ENCODE assay signal across 16 cellular contexts in the genomic region with DNA sequence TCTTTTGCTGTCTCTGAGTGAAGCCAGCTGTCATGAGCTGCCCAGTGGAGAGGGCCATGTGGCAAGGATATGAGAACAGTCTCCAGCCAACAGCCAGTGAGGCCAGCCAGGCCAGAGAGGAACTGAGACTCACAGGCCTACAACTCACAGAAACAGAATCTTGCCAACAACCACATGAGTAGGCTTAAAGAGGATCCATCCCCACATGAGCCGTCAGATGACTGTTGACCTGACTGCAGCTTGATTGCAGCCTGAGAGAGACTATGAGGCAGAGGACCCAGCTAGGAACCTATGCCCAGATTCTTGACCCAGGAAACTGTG.
DNase-seq lines count a peak whose midpoint lies in the region; ATAC-seq, FAIRE-seq and TF ChIP-seq lines count a peak whose summit lies in the region.
"Had no signal": no experiment of that assay in that cellular context is flagged by ENCODE, and none has a peak within 500 bp of the region (broad histone marks: within the 10 kb centered on the region; RNA-seq: fewer than 3 reads in every experiment).

No MANE protein-coding gene starts in this region.

- H4K20me1 ChIP-seq in OCI-LY7 (ENCODE audit: insufficient read depth, low read length) = no peaks in the 10 kb centered on the region

- intact Hi-C loops in OCI-LY7 (cut with micrococcal nuclease; ENCODE audit: unreplicated experiment) (loop anchor here (2.0 to 5.0 kb wide), 2 partner anchors 25 to 133 kb away; a partner anchor contains a TSS), Right ventricle myocardium inferior (cut with DNase I) (no loop called here)
- intact Hi-C loops in naive thymus-derived CD4-positive, alpha-beta T cell (cut with micrococcal nuclease) = no loop called here

- H3K9me3 Mint-ChIP-seq in naive thymus-derived CD4-positive, alpha-beta T cell = no peaks in the 10 kb centered on the region

- no peak for FAIRE-seq in GM12891 (lab: Jason Lieb, UNC)

- no peak overlapping the region for H2AFZ ChIP-seq in OCI-LY7 (ENCODE audit: low read length)

- H3K4me3 Mint-ChIP-seq in naive thymus-derived CD4-positive, alpha-beta T cell = no peak overlapping the region

- peak; percentile 76 for ATAC-seq in Right ventricle myocardium inferior
- peak; percentile 70 for ATAC-seq in naive thymus-derived CD4-positive, alpha-beta T cell
- no peak for ATAC-seq in GM21717 (IDR thresholded peaks at IDR 0.05; ENCODE audit: unreplicated experiment)
- no peak for ATAC-seq in HG02610 (IDR thresholded peaks at IDR 0.05; ENCODE audit: unreplicated experiment)
- ATAC-seq: gastrocnemius medialis had no signal

- POLR2A ChIA-PET in OCI-LY7 (lab: Charles Lee) = interaction anchor here (1.2 to 3.3 kb wide), 2 partner anchors 9 to 16 kb away, joined by 3 to 7 read pairs; no protein-coding TSS in a partner anchor
- POLR2A ChIA-PET in naive thymus-derived CD4-positive, alpha-beta T cell (lab: Charles Lee) = interaction anchor here (0.8 kb wide), 1 partner anchor 25 kb away, joined by 3 read pairs; no protein-coding TSS in a partner anchor

- no peak overlapping the region for H3K27ac Mint-ChIP-seq in naive thymus-derived CD4-positive, alpha-beta T cell

- CTCF ChIA-PET in OCI-LY7 (lab: Charles Lee; ENCODE audit: unreplicated experiment) = no interaction called here
- CTCF ChIA-PET in naive thymus-derived CD4-positive, alpha-beta T cell (lab: Charles Lee) = no interaction called here

- H3K4me3 ChIP-seq in OCI-LY7 (ENCODE audit: low read depth, low read length, poor library complexity, severe bottlenecking) = no peak overlapping the region
- H3K4me3 ChIP-seq in naive thymus-derived CD4-positive, alpha-beta T cell (ENCODE audit: low read length) = no peak overlapping the region
- H3K4me3 ChIP-seq: gastrocnemius medialis, SK-N-MC, tibial artery had no signal

- peaks cover 43% of the 10 kb centered on the region for H3K4me1 ChIP-seq in OCI-LY7 (ENCODE audit: insufficient read depth, low read length, poor library complexity, severe bottlenecking)
- H3K4me1 ChIP-seq in naive thymus-derived CD4-positive, alpha-beta T cell (ENCODE audit: control insufficient read depth in 2 of 2, insufficient read depth in 2 of 2, low read length in 2 of 2) = no peaks in the 10 kb centered on the region
- H3K4me1 ChIP-seq: gastrocnemius medialis had no signal

- no peaks in the 10 kb centered on the region for H3K27me3 ChIP-seq in naive thymus-derived CD4-positive, alpha-beta T cell (ENCODE audit: control insufficient read depth in 2 of 2, insufficient read depth in 2 of 2, low read length in 2 of 2)
- H3K27me3 ChIP-seq: gastrocnemius medialis, tibial artery had no signal

- peaks cover 0 to 9% (median 6%) of the 10 kb centered on the region in 5 donors for H3K27me3 Mint-ChIP-seq in naive thymus-derived CD4-positive, alpha-beta T cell

- no peak for TF ChIP-seq CTCF in OCI-LY7 (conservative IDR thresholded peaks at IDR 0.05; ENCODE audit: low read length)

- DNase-seq in GM12891 (ENCODE audit: insufficient read length, low spot score) (no peak), OCI-LY7 (ENCODE audit: low spot score) (peak; percentile 70), Right ventricle myocardium inferior (ENCODE audit: missing footprints) (no peak), dedifferentiated amniotic fluid mesenchymal stem cell (ENCODE audit: extremely low spot score) (no peak), occipital lobe (lab: John Stamatoyannopoulos, UW) (no peak)
- no peak for DNase-seq in naive thymus-derived CD4-positive, alpha-beta T cell
- DNase-seq: activated CD4-positive, alpha-beta T cell treated with anti-CD3 and anti-CD28 coated beads for 4 hours; activated naive CD4-positive, alpha-beta T cell; AML-193; cerebellar nuclear complex; gastrocnemius medialis; NCI-H2227 treated with DMSO at 0.1 percent for 48 hours had no signal

- no peaks in the 10 kb centered on the region for H3K4me1 Mint-ChIP-seq in naive thymus-derived CD4-positive, alpha-beta T cell

- no peak for TF ChIP-seq POLR2A in GM12891 (IDR thresholded peaks at IDR 0.05; ENCODE audit: low read depth, low read length)

- peak overlapping the region; percentile 4 for H3K27ac ChIP-seq in OCI-LY7 (ENCODE audit: low read depth, low read length, poor library complexity, severe bottlenecking)
- H3K27ac ChIP-seq in naive thymus-derived CD4-positive, alpha-beta T cell (ENCODE audit: low read depth, low read length) = no peak overlapping the region
- H3K27ac ChIP-seq: gastrocnemius medialis, SK-N-MC, tibial artery had no signal

- no peak overlapping the region for H3K4me2 ChIP-seq in OCI-LY7 (ENCODE audit: low read length)

- no peaks in the 10 kb centered on the region for H3K36me3 ChIP-seq in OCI-LY7 (ENCODE audit: insufficient read depth, low read length)
- H3K36me3 ChIP-seq in naive thymus-derived CD4-positive, alpha-beta T cell (ENCODE audit: control insufficient read depth in 2 of 3, insufficient read depth in 3 of 3, low read length in 3 of 3) = no peaks in the 10 kb centered on the region
- H3K36me3 ChIP-seq: gastrocnemius medialis, tibial artery had no signal

- no peaks in the 10 kb centered on the region for H3K9me3 ChIP-seq in OCI-LY7 (ENCODE audit: low read length)
- no peaks in the 10 kb centered on the region for H3K9me3 ChIP-seq in naive thymus-derived CD4-positive, alpha-beta T cell (ENCODE audit: control insufficient read depth in 2 of 3, low read length in 3 of 3)
- H3K9me3 ChIP-seq: gastrocnemius medialis, tibial artery had no signal

- H3K9me2 ChIP-seq in OCI-LY7 (ENCODE audit: insufficient read depth, low read length) = no peaks in the 10 kb centered on the region

- H3K36me3 Mint-ChIP-seq in naive thymus-derived CD4-positive, alpha-beta T cell = no peaks in the 10 kb centered on the region

- no peaks in the 10 kb centered on the region for H3K79me2 ChIP-seq in OCI-LY7 (ENCODE audit: insufficient read depth, low read depth, low read length)

- BruUV-seq in OCI-LY7 (replicated peaks; lab: Mats Ljungman, UMichigan) = no TSS peak

TF ChIP-seq in GM12891, 5 proteins besides CTCF, POLR2A, EP300 and RAD21:
- TF ChIP-seq POLR2AphosphoS5 (IDR thresholded peaks at IDR 0.05; ENCODE audit: low read depth, low read length) (no peak), TAF1 (IDR thresholded peaks at IDR 0.05; ENCODE audit: low read depth, low read length) (no peak), PAX5 (IDR thresholded peaks at IDR 0.05; ENCODE audit: insufficient read depth, low read length, severe bottlenecking) (no peak), SPI1 (IDR thresholded peaks at IDR 0.05; ENCODE audit: low read depth, low read length) (peak; percentile 81), POU2F2 (IDR thresholded peaks at IDR 0.05; ENCODE audit: low read depth, low read length) (no peak)
TF ChIP-seq in GM12891: peak in this region for 1.

Comparison
In these comparisons a context has a peak if more than half of its experiments do, and no peak if none do; other contexts are left out.
1. ATAC-seq: peak in Right ventricle myocardium inferior (single experiment) and naive thymus-derived CD4-positive, alpha-beta T cell (single experiment); none in GM21717 (single experiment) and HG02610 (single experiment).